In the genomic region with DNA sequence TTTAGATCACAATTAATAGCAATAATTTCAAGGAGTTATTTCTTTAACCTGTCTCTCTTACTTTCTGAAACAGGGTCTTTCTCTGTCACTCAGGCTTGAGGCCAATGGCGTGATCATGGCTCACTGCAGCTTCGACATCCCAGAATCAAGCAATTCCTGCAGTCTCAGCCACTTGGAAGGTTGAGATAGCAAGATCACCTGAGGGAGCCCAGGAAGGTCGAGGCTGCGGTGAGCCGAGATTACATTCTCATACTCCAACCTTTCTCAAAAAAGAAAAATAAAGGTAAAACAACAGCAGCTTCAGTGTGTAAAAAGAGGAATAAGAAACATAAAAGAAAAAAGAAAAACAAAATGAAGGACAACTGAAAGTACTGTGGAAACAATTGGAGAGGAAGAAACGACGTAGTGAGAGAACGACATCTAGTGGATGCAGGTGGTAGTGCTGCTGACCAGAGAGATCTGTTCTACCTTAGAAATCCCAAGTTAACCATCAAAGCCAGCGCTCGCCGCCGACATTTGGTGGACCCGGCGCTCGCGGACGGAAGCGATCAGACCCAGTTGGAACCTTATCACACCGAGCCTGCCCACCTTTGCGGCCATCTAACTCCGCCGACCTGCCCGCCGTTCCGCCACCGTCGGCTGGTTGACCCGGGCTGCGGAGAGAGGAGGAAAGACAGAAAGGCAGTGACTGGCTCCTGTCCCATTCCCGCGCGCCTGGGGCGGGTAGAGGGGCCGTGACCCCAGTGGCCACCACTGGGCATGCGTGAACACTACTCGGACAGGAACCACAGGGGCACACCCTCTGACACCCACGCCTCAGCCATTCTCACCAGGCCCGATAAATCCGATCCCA, we compare ENCODE assay signal across 8 cellular contexts.
DNase-seq lines count a peak whose midpoint lies in the region; ATAC-seq and TF ChIP-seq lines count a peak whose summit lies in the region.

No MANE protein-coding gene starts in this region.

- H3K4me1 ChIP-seq in Karpas-422 (ENCODE audit: low read length): no peaks in the 10 kb centered on the region
- H3K4me1 ChIP-seq in RWPE2 (ENCODE audit: insufficient read depth, poor library complexity, severe bottlenecking): no peaks in the 10 kb centered on the region
- H3K4me1 ChIP-seq in transverse colon: peaks cover 0 to 6% (median 0%) of the 10 kb centered on the region in 4 donors

- H3K36me3 ChIP-seq in Karpas-422 (ENCODE audit: insufficient read depth, low read length) (no peaks in the 10 kb centered on the region), RWPE2 (ENCODE audit: low read depth) (no peaks in the 10 kb centered on the region), transverse colon (no peaks in the 10 kb centered on the region)

- no peaks in the 10 kb centered on the region for H3K9me2 ChIP-seq in Karpas-422 (replicated peaks; ENCODE audit: insufficient read depth, low read length)

- peak; percentile 84 for TF ChIP-seq CTCF in RWPE2 (IDR thresholded peaks at IDR 0.05; ENCODE audit: poor library complexity, severe bottlenecking)
- TF ChIP-seq CTCF in osteocyte (IDR thresholded peaks at IDR 0.05): peak; percentile 50
- peak; percentile 73 to 94 (median 84) for TF ChIP-seq CTCF in transverse colon (IDR thresholded peaks at IDR 0.05)

- no peak overlapping the region for H3K4me3 Mint-ChIP-seq in osteocyte (ENCODE audit: unreplicated experiment)

- DNase-seq in DMS53 treated with DMSO at 0.1 percent for 48 hours (lab: John Stamatoyannopoulos, UW; ENCODE audit: unreplicated experiment) (peak; percentile 50), Karpas-422 (peak; percentile 88), RWPE2 (ENCODE audit: low spot score) (no peak), glomerular endothelial cell (ENCODE audit: extremely low read depth, low read depth, low spot score) (peak; percentile 29), osteocyte (ENCODE audit: extremely low spot score, unreplicated experiment) (peak; percentile 83), transverse colon (peak; percentile 52)
- peak; percentile 45 for DNase-seq in activated gamma-delta T cell treated with anti-CD3 and anti-CD28 coated beads, Interleukin-2, amount 50 U/mL, for 16 hours (ENCODE audit: low read depth)

- WGBS in transverse colon (ENCODE audit: low coverage in 1 of 2), 2 donors: 28 to 57% methylated on average over 8 to 39 of the region's 39 CpGs

- no peaks in the 10 kb centered on the region for H3K4me1 Mint-ChIP-seq in osteocyte (ENCODE audit: unreplicated experiment)

- no peaks in the 10 kb centered on the region for H3K9me3 ChIP-seq in Karpas-422 (ENCODE audit: low read length)
- H3K9me3 ChIP-seq in RWPE2 (ENCODE audit: severe bottlenecking): no peaks in the 10 kb centered on the region
- H3K9me3 ChIP-seq in transverse colon: no peaks in the 10 kb centered on the region

- H3K27me3 ChIP-seq in Karpas-422 (ENCODE audit: low read length) (no peaks in the 10 kb centered on the region), RWPE2 (ENCODE audit: insufficient read depth, poor library complexity, severe bottlenecking) (no peaks in the 10 kb centered on the region), transverse colon (no peaks in the 10 kb centered on the region)

- H3K9me3 Mint-ChIP-seq in osteocyte (ENCODE audit: unreplicated experiment): peaks cover 17% of the 10 kb centered on the region

- intact Hi-C loops in transverse colon (cut with DNase I; ENCODE audit: low total_unique reads): loop anchor here (5.0 kb wide), 1 partner anchor 91 kb away; no protein-coding TSS in a partner anchor

- ATAC-seq in GM21737 (IDR thresholded peaks at IDR 0.05; ENCODE audit: unreplicated experiment): peak; percentile 58
- peak; percentile 77 for ATAC-seq in RWPE2 (ENCODE audit: low read depth)

- H3K36me3 Mint-ChIP-seq in osteocyte (ENCODE audit: unreplicated experiment): no peaks in the 10 kb centered on the region

- H3K4me3 ChIP-seq in Karpas-422 (ENCODE audit: low read length) (no peak overlapping the region), RWPE2 (ENCODE audit: severe bottlenecking) (peak overlapping the region; percentile 35), transverse colon (peak overlapping the region in 3 of 4 donors; percentile 14 to 27 (median 17))

- TF ChIP-seq POLR2A in transverse colon (IDR thresholded peaks at IDR 0.05): no peak

- no peak for TF ChIP-seq EP300 in transverse colon (IDR thresholded peaks at IDR 0.05; ENCODE audit: low read depth)

- H3K27ac ChIP-seq in Karpas-422 (ENCODE audit: low read length): no peak overlapping the region
- H3K27ac ChIP-seq in RWPE2 (ENCODE audit: poor library complexity, severe bottlenecking): no peak overlapping the region
- no peak overlapping the region for H3K27ac ChIP-seq in transverse colon

- no peaks in the 10 kb centered on the region for H3K27me3 Mint-ChIP-seq in osteocyte (ENCODE audit: unreplicated experiment)

- H3K4me2 ChIP-seq in Karpas-422 (ENCODE audit: low read depth, low read length, poor library complexity, severe bottlenecking): no peak overlapping the region

- in situ Hi-C loops in transverse colon (cut with MboI; ENCODE audit: low pct_ligation_motif_present in 1 of 4, low pct_unique_long_range_greater_than_20kb in 1 of 4, low sequenced_read_pairs in 3 of 4): loop anchor here in 2 of 4 donors (10.0 to 25.0 kb wide), 2 partner anchors 94 to 106 kb away; no protein-coding TSS in a partner anchor

- H2AFZ ChIP-seq in Karpas-422 (ENCODE audit: low read length): no peak overlapping the region; the same call in 1 of the 2 replicates

- H3K9ac ChIP-seq in Karpas-422 (ENCODE audit: low read length): no peak overlapping the region

- no peaks in the 10 kb centered on the region for H3K79me2 ChIP-seq in Karpas-422 (ENCODE audit: low read length)

- H4K20me1 ChIP-seq in Karpas-422 (ENCODE audit: insufficient read depth, low read depth, low read length): no peaks in the 10 kb centered on the region

- no peak overlapping the region for H3K27ac Mint-ChIP-seq in osteocyte (ENCODE audit: unreplicated experiment)
